Comparison of ENCODE assay signal across 1 cellular context in the genomic region with DNA sequence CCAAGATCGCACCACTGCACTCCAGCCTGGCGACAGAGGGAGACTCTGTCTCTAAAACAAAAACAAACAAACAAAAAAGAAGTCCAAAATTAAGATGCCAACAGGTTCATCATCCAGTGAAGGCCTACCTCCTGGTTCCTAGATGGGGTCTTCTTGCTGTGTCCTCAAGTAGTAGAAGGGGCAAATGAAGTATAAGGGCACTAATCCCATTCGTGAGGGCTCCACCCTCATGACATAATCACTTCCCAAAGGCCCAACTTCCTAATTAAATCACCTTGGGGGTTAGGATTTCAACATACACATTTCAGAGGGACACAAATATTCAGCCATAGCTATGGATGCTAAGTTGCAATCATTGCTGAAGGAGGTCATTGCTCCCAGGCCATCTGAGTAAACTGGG.
A peak's percentile ranks its signal among the peaks of the same experiment; 100 is the strongest.
TF ChIP-seq lines count a peak whose summit lies in the region.

No MANE protein-coding gene starts in this region.

TF ChIP-seq in K562, 482 proteins besides CTCF, POLR2A, EP300 and RAD21:
- TF ChIP-seq POLR2G (IDR thresholded peaks at IDR 0.05; ENCODE audit: low read depth, low read length) (peak; percentile 30; the same call in 1 of the 2 replicates), ZFX (CRISPR knock-in tag; IDR thresholded peaks at IDR 0.05) (no peak), TBP (optimal IDR thresholded peaks at IDR 0.05; ENCODE audit: low read depth, low read length) (no peak), ZBED1 (IDR thresholded peaks at IDR 0.05) (no peak)
